19 cellular contexts compared by ENCODE assay signal in the genomic region with DNA sequence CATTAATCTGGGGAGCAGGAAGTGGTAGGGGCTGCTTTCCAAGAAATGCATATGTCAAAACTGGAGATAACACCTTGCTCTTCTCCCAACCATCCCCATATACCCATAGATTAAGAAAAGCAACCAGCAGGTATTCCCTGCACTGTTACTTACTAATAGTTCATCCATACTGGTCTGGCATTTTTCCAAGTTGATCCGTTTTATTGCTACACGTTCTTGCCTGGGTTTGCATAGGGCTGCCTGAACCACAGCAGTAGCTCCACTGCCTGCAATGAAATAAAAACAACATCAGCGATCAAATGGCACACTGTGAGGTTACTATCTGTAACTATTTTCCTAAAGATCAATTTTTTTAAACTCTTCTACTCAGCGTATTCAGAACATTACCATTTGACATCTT.
DNase-seq lines count a peak whose midpoint lies in the region; ATAC-seq and TF ChIP-seq lines count a peak whose summit lies in the region.
"Had no signal": no experiment of that assay in that cellular context is flagged by ENCODE, and none has a peak within 500 bp of the region (broad histone marks: within the 10 kb centered on the region; RNA-seq: fewer than 3 reads in every experiment).

No MANE protein-coding gene starts in this region.

- no peaks in the 10 kb centered on the region for H3K9me3 Mint-ChIP-seq in activated naive CD8-positive, alpha-beta T cell treated with anti-CD3 and anti-CD28 coated beads, Interleukin-2, amount 50 U/mL, for 24 hours
- no peaks in the 10 kb centered on the region for H3K9me3 Mint-ChIP-seq in activated naive CD8-positive, alpha-beta T cell treated with anti-CD3 and anti-CD28 coated beads for 36 hours
- H3K9me3 Mint-ChIP-seq: activated CD4-positive, alpha-beta memory T cell treated with anti-CD3 and anti-CD28 coated beads for 36 hours; activated T-cell treated with anti-CD3 and anti-CD28 coated beads, Interleukin-2, amount 50 U/mL, for 4 hours; GM23338 had no signal

- peaks cover 58% of the 10 kb centered on the region for H3K4me1 Mint-ChIP-seq in activated naive CD8-positive, alpha-beta T cell treated with anti-CD3 and anti-CD28 coated beads, Interleukin-2, amount 50 U/mL, for 24 hours
- H3K4me1 Mint-ChIP-seq in activated naive CD8-positive, alpha-beta T cell treated with anti-CD3 and anti-CD28 coated beads for 36 hours, result peaks cover 50% of the 10 kb centered on the region

- no peak overlapping the region for H3K27ac Mint-ChIP-seq in activated naive CD8-positive, alpha-beta T cell treated with anti-CD3 and anti-CD28 coated beads, Interleukin-2, amount 50 U/mL, for 24 hours
- H3K27ac Mint-ChIP-seq in activated naive CD8-positive, alpha-beta T cell treated with anti-CD3 and anti-CD28 coated beads for 36 hours, result no peak overlapping the region
- H3K27ac Mint-ChIP-seq: activated CD4-positive, alpha-beta memory T cell treated with anti-CD3 and anti-CD28 coated beads for 36 hours; activated naive CD8-positive, alpha-beta T cell; GM23338 had no signal

- no peaks in the 10 kb centered on the region for H3K9me2 ChIP-seq in PC-9 (ENCODE audit: insufficient read depth)

- peaks cover 54% of the 10 kb centered on the region for H3K4me1 ChIP-seq in PC-9 (replicated peaks; ENCODE audit: insufficient read depth)

- no peak overlapping the region for H2AFZ ChIP-seq in PC-9
- H2AFZ ChIP-seq: GM23338 had no signal

- CTCF ChIA-PET in PC-9 (lab: Charles Lee), result no interaction called here

- H3K27me3 ChIP-seq in PC-9 (ENCODE audit: insufficient read depth, low read depth), result no peaks in the 10 kb centered on the region
- H3K27me3 ChIP-seq: suprapubic skin had no signal

- BruUV-seq in PC-9 (replicated peaks; lab: Mats Ljungman, UMichigan), result no TSS peak

- no peak overlapping the region for H3K4me3 Mint-ChIP-seq in activated naive CD8-positive, alpha-beta T cell treated with anti-CD3 and anti-CD28 coated beads, Interleukin-2, amount 50 U/mL, for 24 hours
- H3K4me3 Mint-ChIP-seq in activated naive CD8-positive, alpha-beta T cell treated with anti-CD3 and anti-CD28 coated beads for 36 hours, result no peak overlapping the region
- H3K4me3 Mint-ChIP-seq: activated CD4-positive, alpha-beta memory T cell treated with anti-CD3 and anti-CD28 coated beads for 36 hours; activated naive CD8-positive, alpha-beta T cell; activated T-cell treated with anti-CD3 and anti-CD28 coated beads, Interleukin-2, amount 50 U/mL, for 4 hours; GM23338 had no signal

- H4K20me1 ChIP-seq in PC-9 (ENCODE audit: insufficient read depth), result no peaks in the 10 kb centered on the region

- peaks cover 11% of the 10 kb centered on the region for H3K36me3 Mint-ChIP-seq in activated naive CD8-positive, alpha-beta T cell treated with anti-CD3 and anti-CD28 coated beads, Interleukin-2, amount 50 U/mL, for 24 hours (ENCODE audit: low read depth)
- peaks cover 12% of the 10 kb centered on the region for H3K36me3 Mint-ChIP-seq in activated naive CD8-positive, alpha-beta T cell treated with anti-CD3 and anti-CD28 coated beads for 36 hours

- ATAC-seq in activated naive CD8-positive, alpha-beta T cell treated with anti-CD3 and anti-CD28 coated beads, Interleukin-2, amount 50 U/mL, for 24 hours, result peak; percentile 46
- ATAC-seq in HG02973 (IDR thresholded peaks at IDR 0.05; ENCODE audit: unreplicated experiment), result no peak
- no peak for ATAC-seq in left lobe of liver
- ATAC-seq: activated T-cell treated with anti-CD3 and anti-CD28 coated beads, Interleukin-2, amount 50 U/mL, for 4 hours; GM23338 had no signal

- H3K79me2 ChIP-seq in PC-9 (ENCODE audit: low read depth), result peaks cover 80% of the 10 kb centered on the region

- H3K27me3 Mint-ChIP-seq in activated naive CD8-positive, alpha-beta T cell treated with anti-CD3 and anti-CD28 coated beads, Interleukin-2, amount 50 U/mL, for 24 hours, result no peaks in the 10 kb centered on the region
- no peaks in the 10 kb centered on the region for H3K27me3 Mint-ChIP-seq in activated naive CD8-positive, alpha-beta T cell treated with anti-CD3 and anti-CD28 coated beads for 36 hours
- H3K27me3 Mint-ChIP-seq: activated CD4-positive, alpha-beta memory T cell treated with anti-CD3 and anti-CD28 coated beads for 36 hours; activated naive CD8-positive, alpha-beta T cell had no signal

- H3K9me3 ChIP-seq in PC-9 (ENCODE audit: insufficient read depth, low read depth), result no peaks in the 10 kb centered on the region
- H3K9me3 ChIP-seq: suprapubic skin had no signal

- no peak for DNase-seq in activated naive CD8-positive, alpha-beta T cell treated with anti-CD3 and anti-CD28 coated beads, Interleukin-2, amount 50 U/mL, for 24 hours
- no peak for DNase-seq in activated naive CD8-positive, alpha-beta T cell treated with anti-CD3 and anti-CD28 coated beads for 36 hours
- DNase-seq in NCI-H2029 treated with DMSO at 0.1 percent for 48 hours (lab: John Stamatoyannopoulos, UW), result peak; percentile 33
- no peak for DNase-seq in PC-9
- no peak for DNase-seq in left lobe of liver (ENCODE audit: low spot score)
- DNase-seq in stimulated activated CD4-positive, alpha-beta T cell treated with anti-CD3 and anti-CD28 coated beads, Interleukin-15, amount 100 ng/mL, for 24 hours, result no peak
- DNase-seq: activated CD4-positive, alpha-beta memory T cell treated with anti-CD3 and anti-CD28 coated beads for 36 hours; activated T-cell treated with anti-CD3 and anti-CD28 coated beads, Interleukin-2, amount 50 U/mL, for 4 hours; AML-193; MV-4-11; NK-92 treated with Interleukin-12 subunit alpha and Interleukin-12 subunit beta, amount 100 ng/mL, for 24 hours; stimulated activated CD4-positive, alpha-beta T cell treated with anti-CD3 and anti-CD28 coated beads, Interleukin-4, amount 100 ng/mL, for 1 hour; SW 1271 had no signal

- no peak overlapping the region for H3K4me3 ChIP-seq in PC-9
- H3K4me3 ChIP-seq: GM23338, suprapubic skin had no signal

- POLR2A ChIA-PET in PC-9 (lab: Charles Lee; ENCODE audit: unreplicated experiment), result no interaction called here

- H3K27ac ChIP-seq in PC-9 (peak overlapping the region; percentile 95), temporal lobe (ENCODE audit: low read depth, low read length) (peak overlapping the region; percentile 12)
- H3K27ac ChIP-seq: RWPE1, suprapubic skin had no signal

- 0 out of 2 replicates have a peak, but pooled peaks cover 4% of the 10 kb centered on the region for H3K36me3 ChIP-seq in PC-9 (ENCODE audit: low read depth)
- H3K36me3 ChIP-seq: suprapubic skin had no signal

- intact Hi-C loops in PC-9 (cut with micrococcal nuclease; ENCODE audit: unreplicated experiment), result no loop called here

- peaks cover 32% of the 10 kb centered on the region for H3F3A ChIP-seq in PC-9 (ENCODE audit: insufficient read depth, low read depth)

- H3K4me2 ChIP-seq in PC-9, result peak overlapping the region; percentile 60; the same call in 1 of the 2 replicates

- TF ChIP-seq CTCF in PC-9 (conservative IDR thresholded peaks at IDR 0.05), result no peak
